In the genomic region with DNA sequence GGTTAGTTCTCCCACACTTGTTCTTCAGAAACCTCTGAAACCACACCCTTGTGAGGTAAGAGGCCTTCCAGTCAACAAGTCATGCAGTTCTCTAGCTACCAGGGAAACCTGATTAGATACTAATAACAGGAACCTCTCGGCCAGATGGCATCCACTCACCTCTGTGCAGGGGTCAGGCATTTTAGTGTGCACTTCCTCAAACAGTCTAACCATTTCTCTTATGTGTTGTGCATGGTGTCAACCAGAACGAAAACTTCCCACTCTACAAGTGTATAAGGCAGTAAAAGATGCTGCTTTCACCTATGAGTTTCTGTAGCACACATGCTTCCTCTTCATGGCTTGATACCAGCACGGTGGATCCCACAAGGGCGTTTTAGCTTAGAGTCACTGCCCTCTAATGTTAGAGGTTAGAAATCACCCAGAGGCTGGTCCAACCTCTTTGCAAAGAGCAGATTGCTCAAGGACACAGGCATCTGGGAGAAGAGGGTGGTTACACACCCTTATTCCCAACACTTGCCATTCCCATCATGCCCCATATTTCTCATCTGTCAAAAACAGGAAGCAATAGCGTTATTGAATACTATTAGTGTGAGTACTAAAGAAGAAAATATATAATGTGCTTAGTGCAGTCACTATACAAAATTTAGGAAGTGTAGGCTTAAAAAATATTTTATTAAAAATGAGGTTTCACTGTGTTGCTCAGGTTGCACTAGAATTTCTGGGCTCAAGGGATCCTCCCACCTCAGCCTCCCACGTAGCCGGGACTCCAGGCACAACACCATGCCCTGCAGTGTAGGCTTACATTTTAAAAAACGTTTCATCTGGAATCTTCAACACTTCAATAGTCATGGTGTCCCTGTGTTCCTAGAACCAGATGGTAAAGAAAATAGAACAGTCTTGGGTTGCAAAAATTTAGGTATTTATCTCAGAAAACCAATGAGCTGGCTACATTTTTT, we compare ENCODE assay signal across 8 cellular contexts. TPM values are rescaled to one million over a fixed set of nuclear protein-coding genes. Genes with fewer than 3 reads are reported as not detected.
A peak's percentile ranks its signal among the peaks of the same experiment; 100 is the strongest.
DNase-seq lines count a peak whose midpoint lies in the region; ATAC-seq and TF ChIP-seq lines count a peak whose summit lies in the region.

No MANE protein-coding gene starts in this region.

- no peak overlapping the region for H2AK5ac ChIP-seq in neuronal stem cell (ENCODE audit: low read depth, low read length)

- H3K4me1 Mint-ChIP-seq in T-helper 17 cell, result peaks cover 6% of the 10 kb centered on the region

- H3K4me1 ChIP-seq in HCT116 (ENCODE audit: control insufficient read depth in 1 of 2, insufficient read depth in 2 of 2, low read length in 2 of 2), result peaks cover 20 to 25% of the 10 kb centered on the region in 2 experiments
- peaks cover 0 to 5% of the 10 kb centered on the region in 2 donors for H3K4me1 ChIP-seq in neuronal stem cell (ENCODE audit: control insufficient read depth in 2 of 2, insufficient read depth in 1 of 2, low read depth in 1 of 2, low read length in 2 of 2)
- no peaks in the 10 kb centered on the region for H3K4me1 ChIP-seq in uterus

- RAD21 ChIA-PET in HCT116 (lab: Charles Lee; ENCODE audit: low non-redundant PET in 1 of 2, low total read pairs in 2 of 2, uncharacterized antibody in 2 of 2, unreplicated experiment in 2 of 2), result interaction anchor here (1.0 to 1.8 kb wide), 3 partner anchors 10 to 98 kb away, joined by 3 to 7 read pairs (median 4); no protein-coding TSS in a partner anchor

- H2BK120ac ChIP-seq in neuronal stem cell (ENCODE audit: low read depth, low read length), result no peak overlapping the region

- peaks cover 4% of the 10 kb centered on the region; the same call in 1 of the 2 replicates for H3K9me3 ChIP-seq in AG04450 (ENCODE audit: control insufficient read depth, insufficient read depth, low read length)
- no peaks in the 10 kb centered on the region for H3K9me3 ChIP-seq in HCT116 (ENCODE audit: control insufficient read depth in 1 of 2, insufficient read depth in 1 of 2, low read depth in 1 of 2, low read length in 2 of 2)
- no peaks in the 10 kb centered on the region for H3K9me3 ChIP-seq in T-helper 17 cell (ENCODE audit: control insufficient read depth, low read length, poor library complexity, severe bottlenecking)
- H3K9me3 ChIP-seq in neuronal stem cell (replicated peaks in 1 of 2; ENCODE audit: control insufficient read depth in 2 of 2, insufficient read depth in 1 of 2, low read depth in 1 of 2, low read length in 2 of 2), result peaks cover 0 to 15% of the 10 kb centered on the region in 2 donors
- H3K9me3 ChIP-seq in uterus, result no peaks in the 10 kb centered on the region

- intact Hi-C loops in HCT116 (cut with micrococcal nuclease) (loop anchor here (1.0 kb wide), 1 partner anchor 98 kb away; no protein-coding TSS in a partner anchor), uterus (cut with DNase I; ENCODE audit: low total_unique reads) (no loop called here)

- H2BK15ac ChIP-seq in neuronal stem cell (ENCODE audit: low read length), result no peak overlapping the region

- H3K4ac ChIP-seq in neuronal stem cell (ENCODE audit: low read length), result no peak overlapping the region

- H3K18ac ChIP-seq in neuronal stem cell (ENCODE audit: low read length), result no peak overlapping the region

- no peak overlapping the region for H3K14ac ChIP-seq in neuronal stem cell (ENCODE audit: low read length)

- no peaks in the 10 kb centered on the region for H3K79me2 ChIP-seq in HCT116 (ENCODE audit: insufficient read depth, low read length)

- peak overlapping the region; percentile 98 for H2AFZ ChIP-seq in HCT116 (ENCODE audit: low read depth, low read length, poor library complexity, severe bottlenecking)
- peak overlapping the region; percentile 27 for H2AFZ ChIP-seq in neuronal stem cell (ENCODE audit: low read length)

- H3K79me1 ChIP-seq in neuronal stem cell (ENCODE audit: low read depth, low read length), result no peaks in the 10 kb centered on the region

- H3K4me3 Mint-ChIP-seq in T-helper 17 cell, result peak overlapping the region; percentile 45

- no peaks in the 10 kb centered on the region for H4K20me1 ChIP-seq in HCT116 (ENCODE audit: insufficient read depth)

- H3K27me3 Mint-ChIP-seq in T-helper 17 cell, result peaks cover 18% of the 10 kb centered on the region

- no CpG with 5 or more reads among the region's 8 CpGs for WGBS in neuronal stem cell (ENCODE audit: extremely low coverage in 2 of 2, insufficient read length in 2 of 2, insufficient replicate concordance in 1 of 2), 2 donors

- no peak overlapping the region for H3K27ac Mint-ChIP-seq in T-helper 17 cell

- DNase-seq in AG04450 (ENCODE audit: low read depth, low spot score) (no peak), GM12864 (ENCODE audit: low read depth) (peak; percentile 96), HCT116 (ENCODE audit: low read depth, low spot score) (peak; percentile 90), Kasumi-1 (lab: John Stamatoyannopoulos, UW) (peak; percentile 79 to 87), T-helper 17 cell (no peak), fibroblast of gingiva (ENCODE audit: low read depth) (peak; percentile 74), neuronal stem cell (ENCODE audit: low spot score) (no peak), uterus (no peak)

- CTCF ChIA-PET in AG04450 (lab: Charles Lee), result interaction anchor here (0.7 to 1.8 kb wide), 4 partner anchors 61 to 297 kb away, joined by 3 to 16 read pairs (median 4); no protein-coding TSS in a partner anchor
- CTCF ChIA-PET in HCT116 (lab: Charles Lee), result interaction anchor here (0.7 to 1.8 kb wide), 5 partner anchors 10 to 98 kb away, joined by 3 to 9 read pairs (median 6); no protein-coding TSS in a partner anchor

- ATAC-seq in HCT116 (peak; percentile 90), T-helper 17 cell (peak; percentile 89)

- no peak overlapping the region for H2BK5ac ChIP-seq in neuronal stem cell (ENCODE audit: low read length)

- no peak overlapping the region for H3K23ac ChIP-seq in neuronal stem cell (ENCODE audit: low read depth, low read length, poor library complexity)

- H3K9ac ChIP-seq in HCT116 (ENCODE audit: low read length) (peak overlapping the region; percentile 41), neuronal stem cell (ENCODE audit: low read depth, low read length, poor library complexity) (no peak overlapping the region)

- H4K8ac ChIP-seq in neuronal stem cell (ENCODE audit: low read depth, low read length), result no peak overlapping the region

- H3K27me3 ChIP-seq in AG04450 (ENCODE audit: control insufficient read depth, insufficient read depth, low read length) (no peaks in the 10 kb centered on the region), HCT116 (ENCODE audit: insufficient read depth, low read length) (no peaks in the 10 kb centered on the region), neuronal stem cell (ENCODE audit: control insufficient read depth in 3 of 3, insufficient read depth in 3 of 3, low read depth in 1 of 3, low read length in 3 of 3) (no peaks in the 10 kb centered on the region), uterus (no peaks in the 10 kb centered on the region)

- H3K4me2 ChIP-seq in HCT116 (ENCODE audit: low read length), result peak overlapping the region; percentile 69
- H3K4me2 ChIP-seq in neuronal stem cell (ENCODE audit: insufficient read depth, low read length, poor library complexity, severe bottlenecking), result no peak overlapping the region

- H3K27ac ChIP-seq in AG04450 (ENCODE audit: low read depth, low read length) (no peak overlapping the region), HCT116 (ENCODE audit: low read depth, low read length) (peak overlapping the region; percentile 51), neuronal stem cell (replicated peaks; ENCODE audit: low read length) (no peak overlapping the region), uterus (no peak overlapping the region)

- TF ChIP-seq CTCF in AG04450 (IDR thresholded peaks at IDR 0.05; ENCODE audit: low read depth, low read length) (peak; percentile 28; the same call in 1 of the 2 replicates), GM12864 (IDR thresholded peaks at IDR 0.05; ENCODE audit: low read depth, low read length, missing control alignments) (peak; percentile 52), HCT116 (IDR thresholded peaks at IDR 0.05 in 2 of 3, conservative IDR thresholded peaks at IDR 0.05 in 1 of 3; ENCODE audit: borderline replicate concordance in 1 of 3, insufficient read depth in 1 of 3, low read depth in 2 of 3, low read length in 2 of 3) (peak; percentile 20 to 48 (median 24); a peak in 4 of 6 replicates), uterus (IDR thresholded peaks at IDR 0.05) (peak in 1 of 4 experiments; percentile 3)

- no TSS peak for BruUV-seq in HCT116 (replicated peaks; lab: Mats Ljungman, UMichigan)

- H3K36me3 ChIP-seq in HCT116 (ENCODE audit: control insufficient read depth in 1 of 2, insufficient read depth in 2 of 2, low read length in 2 of 2) (no peaks in the 10 kb centered on the region), neuronal stem cell (replicated peaks in 1 of 2; ENCODE audit: control insufficient read depth in 2 of 2, insufficient read depth in 2 of 2, low read length in 2 of 2) (no peaks in the 10 kb centered on the region), uterus (no peaks in the 10 kb centered on the region)

- peaks cover 2% of the 10 kb centered on the region for H3K36me3 Mint-ChIP-seq in T-helper 17 cell (ENCODE audit: low read depth)

- no peaks in the 10 kb centered on the region for H3K9me2 ChIP-seq in HCT116 (ENCODE audit: insufficient read depth)

- H4K91ac ChIP-seq in neuronal stem cell (ENCODE audit: low read depth, low read length, poor library complexity), result no peak overlapping the region

- TF ChIP-seq POLR2A in HCT116 (IDR thresholded peaks at IDR 0.05; ENCODE audit: borderline replicate concordance, extremely low read depth, insufficient read depth, insufficient read length) (no peak), uterus (IDR thresholded peaks at IDR 0.05) (no peak)

- no peak overlapping the region for H2BK12ac ChIP-seq in neuronal stem cell (ENCODE audit: low read length)

- TF ChIP-seq RAD21 in HCT116 (IDR thresholded peaks at IDR 0.05; ENCODE audit: low read depth), result peak; percentile 64

- POLR2A ChIA-PET in AG04450 (lab: Yijun Ruan, JAX) (interaction anchor here (0.6 kb wide), 1 partner anchor 24 kb away, joined by 5 read pairs; no protein-coding TSS in a partner anchor), HCT116 (lab: Charles Lee) (interaction anchor here (0.6 kb wide), 1 partner anchor 54 kb away, joined by 5 read pairs; no protein-coding TSS in a partner anchor)

- H3K4me3 ChIP-seq in AG04450 (ENCODE audit: low read depth, low read length) (no peak overlapping the region), GM12864 (ENCODE audit: low read depth, low read length) (no peak overlapping the region), HCT116 (replicated peaks in 1 of 2; ENCODE audit: low read depth in 1 of 2, low read length in 2 of 2) (peak overlapping the region in 1 of 2 experiments; percentile 40; a peak in 2 of 4 replicates), neuronal stem cell (ENCODE audit: low read length in 2 of 2) (no peak overlapping the region), uterus (no peak overlapping the region)

RNA-seq across cellular contexts. Expression of gene RAB31, which starts 34.5 kb away (rescaled TPM):
- 34.0 and 43.7 TPM in 2 replicates for polyA plus RNA-seq in AG04450 (2011; rRNA removed)
- 29.7 and 35.6 TPM in 2 replicates for polyA minus RNA-seq in AG04450 (2011; rRNA and poly(A)+ RNA removed)
- total RNA-seq in HCT116 (2021; ENCODE audit: unreplicated experiment) (46.9 TPM), T-helper 17 cell (10 to 100 TPM in 1 of 2 donors, 1 to 10 TPM in 1; 2.9 to 15.6 TPM), uterus (10 to 100 TPM; 22.9 to 98.1 (median 34.3) TPM)
- polyA plus RNA-seq in HCT116 (2012), result 17.8 and 18.6 TPM in 2 replicates
- polyA plus RNA-seq in neuronal stem cell (2013, experiment 1 of 2), result 30.4 TPM
- 34.5 TPM for polyA plus RNA-seq in neuronal stem cell (2013, experiment 2 of 2)

RNA-seq across cellular contexts. Expression of gene PPP4R1, which starts 59.2 kb away (rescaled TPM):
- polyA plus RNA-seq in AG04450 (2011; rRNA removed), result 99.3 and 101 TPM in 2 replicates
- 184 and 186 TPM in 2 replicates for polyA minus RNA-seq in AG04450 (2011; rRNA and poly(A)+ RNA removed)
- total RNA-seq in HCT116 (2021; ENCODE audit: unreplicated experiment), result 66.7 TPM
- polyA plus RNA-seq in HCT116 (2012), result 35.7 and 39.8 TPM in 2 replicates
- total RNA-seq in T-helper 17 cell, result 10 to 100 TPM; 54.1 to 65.5 TPM
- 50.0 TPM for polyA plus RNA-seq in neuronal stem cell (2013, experiment 1 of 2)
- polyA plus RNA-seq in neuronal stem cell (2013, experiment 2 of 2), result 50.8 TPM
- total RNA-seq in uterus, result 100 to 1,000 TPM; 103 to 720 (median 185) TPM

Comparison
In these comparisons a context has a peak if more than half of its experiments do, and no peak if none do; other contexts are left out.
1. DNase-seq: peak in GM12864 (single experiment), HCT116 (single experiment), Kasumi-1 (2 of 2) and fibroblast of gingiva (single experiment); none in AG04450 (single experiment), T-helper 17 cell (0 of 3), neuronal stem cell (single experiment) and uterus (0 of 2).